ENCODE assay signal across 9 cellular contexts in the genomic region with DNA sequence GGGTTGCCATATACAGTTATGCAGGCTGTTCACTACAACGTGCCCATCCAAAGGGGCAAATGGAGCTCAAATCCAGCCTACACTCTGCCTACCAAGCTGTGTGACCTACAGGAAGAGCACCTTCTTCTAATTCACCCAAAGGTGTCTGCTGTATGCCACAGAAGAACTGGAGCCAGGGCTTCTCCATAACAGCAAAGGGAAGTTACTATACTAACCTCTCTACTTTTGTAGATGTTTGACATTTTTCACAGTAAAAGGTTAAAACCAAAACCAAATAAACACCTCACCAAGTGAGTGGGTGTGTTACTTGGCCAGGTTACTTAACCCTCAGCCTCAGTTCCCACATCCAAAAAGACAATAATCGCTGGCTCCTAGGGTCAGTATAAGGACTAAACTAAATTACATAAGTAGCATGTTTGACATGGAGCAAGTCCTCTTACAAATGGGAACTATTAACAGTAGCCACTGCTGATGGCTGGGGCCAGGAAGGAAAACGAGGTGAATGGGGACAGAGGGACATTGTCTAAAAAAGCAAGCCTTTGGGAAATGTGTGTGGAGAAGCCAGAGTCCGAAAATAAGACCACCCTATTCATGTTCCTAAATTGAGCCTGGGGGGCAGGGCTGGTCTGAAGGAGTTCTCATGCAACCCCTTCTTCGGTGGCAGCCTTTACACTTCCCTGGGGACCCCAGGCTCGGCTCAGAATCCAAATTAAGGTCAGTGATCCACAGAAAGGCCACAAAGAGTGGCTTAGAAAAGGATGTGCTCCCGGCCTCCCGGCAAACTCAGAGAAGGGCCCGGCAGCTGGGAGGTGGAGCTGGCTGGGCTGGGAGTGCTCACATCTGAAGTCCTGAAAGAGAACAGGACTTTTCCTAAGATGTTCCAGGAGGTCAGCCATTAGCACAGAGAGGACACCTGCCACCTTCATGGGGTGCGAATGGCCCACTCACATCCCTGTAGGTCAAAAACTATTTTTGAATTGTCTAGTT. TPM values are rescaled to one million over a fixed set of nuclear protein-coding genes. Genes with fewer than 3 reads are reported as not detected.
DNase-seq lines count a peak whose midpoint lies in the region; ATAC-seq and TF ChIP-seq lines count a peak whose summit lies in the region.
"Had no signal": no experiment of that assay in that cellular context is flagged by ENCODE, and none has a peak within 500 bp of the region (broad histone marks: within the 10 kb centered on the region; RNA-seq: fewer than 3 reads in every experiment).

No MANE protein-coding gene starts in this region.

- H3K4me2 ChIP-seq in BLaER1 = peak overlapping the region; percentile 95
- H3K4me2 ChIP-seq in OCI-LY3 (ENCODE audit: low read length) = peak overlapping the region; percentile 94

- POLR2A ChIA-PET in CD8-positive, alpha-beta T cell (lab: Charles Lee) = interaction anchor here (1.5 to 1.6 kb wide), 2 partner anchors 14 to 47 kb away, joined by 3 read pairs; partner anchors contain the start of gene VEZF1

- peak; percentile 33 for DNase-seq in inferior parietal cortex (ENCODE audit: extremely low spot score)
- DNase-seq in psoas muscle = peak in 1 of 2 donors; percentile 36
- DNase-seq in RKO (ENCODE audit: low spot score) = no peak
- no peak for DNase-seq in NK-92 treated with Interleukin-12 subunit alpha and Interleukin-12 subunit beta, amount 100 ng/mL, for 24 hours (lab: John Stamatoyannopoulos, UW)
- no peak for DNase-seq in CD8-positive, alpha-beta T cell
- DNase-seq: CD4-positive, CD25-positive, alpha-beta regulatory T cell had no signal

- H3K4me3 ChIP-seq in BLaER1 (0 out of 2 replicates have a peak overlapping the region, but pooled peaks have one; percentile 12), OCI-LY3 (ENCODE audit: low read length) (0 out of 2 replicates have a peak overlapping the region, but pooled peaks have one; percentile 13), psoas muscle (no peak overlapping the region)
- no peak overlapping the region for H3K4me3 ChIP-seq in CD8-positive, alpha-beta T cell (ENCODE audit: low read depth, low read length)

- H3K27ac Mint-ChIP-seq in CD8-positive, alpha-beta T cell = no peak overlapping the region
- H3K27ac Mint-ChIP-seq: CD4-positive, CD25-positive, alpha-beta regulatory T cell had no signal

- no peak for TF ChIP-seq CTCF in OCI-LY3 (IDR thresholded peaks at IDR 0.05; ENCODE audit: low read depth, low read length)
- TF ChIP-seq CTCF in psoas muscle (IDR thresholded peaks at IDR 0.05) = no peak
- no peak for TF ChIP-seq CTCF in CD8-positive, alpha-beta T cell (IDR thresholded peaks at IDR 0.05)

- no peak overlapping the region for H2AFZ ChIP-seq in OCI-LY3 (ENCODE audit: low read depth, low read length)

- H3K27me3 ChIP-seq in BLaER1 (no peaks in the 10 kb centered on the region), OCI-LY3 (ENCODE audit: low read depth, low read length) (peaks cover 34% of the 10 kb centered on the region), psoas muscle (ENCODE audit: insufficient read depth in 3 of 3, low read length in 2 of 3) (no peaks in the 10 kb centered on the region)
- no peaks in the 10 kb centered on the region for H3K27me3 ChIP-seq in CD8-positive, alpha-beta T cell (ENCODE audit: insufficient read depth, low read length)

- no peaks in the 10 kb centered on the region for H4K20me1 ChIP-seq in BLaER1
- H4K20me1 ChIP-seq in OCI-LY3 (ENCODE audit: insufficient read depth, low read length) = no peaks in the 10 kb centered on the region

- H3K9ac ChIP-seq in BLaER1 (peak overlapping the region; percentile 59; the same call in 1 of the 2 replicates), OCI-LY3 (ENCODE audit: low read length) (no peak overlapping the region)

- H3K4me3 Mint-ChIP-seq in CD8-positive, alpha-beta T cell = no peak overlapping the region
- H3K4me3 Mint-ChIP-seq: CD4-positive, CD25-positive, alpha-beta regulatory T cell had no signal

- no peaks in the 10 kb centered on the region for H3K36me3 Mint-ChIP-seq in CD8-positive, alpha-beta T cell
- H3K36me3 Mint-ChIP-seq: CD4-positive, CD25-positive, alpha-beta regulatory T cell had no signal

- ATAC-seq in psoas muscle (no peak), HG03196 (IDR thresholded peaks at IDR 0.05; ENCODE audit: unreplicated experiment) (no peak)
- ATAC-seq in CD8-positive, alpha-beta T cell = no peak

- H3K9me3 ChIP-seq in BLaER1 = no peaks in the 10 kb centered on the region
- no peaks in the 10 kb centered on the region for H3K9me3 ChIP-seq in OCI-LY3 (ENCODE audit: insufficient read depth, low read length)
- H3K9me3 ChIP-seq in psoas muscle = no peaks in the 10 kb centered on the region
- no peaks in the 10 kb centered on the region for H3K9me3 ChIP-seq in CD8-positive, alpha-beta T cell (ENCODE audit: low read length)

- H3K36me3 ChIP-seq in BLaER1 (no peaks in the 10 kb centered on the region), OCI-LY3 (replicated peaks; ENCODE audit: low read depth, low read length) (no peaks in the 10 kb centered on the region), psoas muscle (ENCODE audit: insufficient read depth in 1 of 2, low read depth in 1 of 2) (no peaks in the 10 kb centered on the region)
- no peaks in the 10 kb centered on the region for H3K36me3 ChIP-seq in CD8-positive, alpha-beta T cell (ENCODE audit: insufficient read depth, low read length)

- peak overlapping the region; percentile 86 for H3K27ac ChIP-seq in BLaER1
- H3K27ac ChIP-seq in OCI-LY3 (ENCODE audit: low read length) = peak overlapping the region; percentile 21; the same call in 1 of the 2 replicates
- H3K27ac ChIP-seq in psoas muscle = peak overlapping the region; percentile 99
- H3K27ac ChIP-seq in CD8-positive, alpha-beta T cell (ENCODE audit: low read depth, low read length) = no peak overlapping the region

- intact Hi-C loops in psoas muscle (cut with DNase I) = loop anchor here in 1 of 2 donors (5.0 kb wide), 1 partner anchor 84 kb away; no protein-coding TSS in a partner anchor
- intact Hi-C loops in CD8-positive, alpha-beta T cell (cut with DNase I, micrococcal nuclease) = no loop called here

- H3K4me1 ChIP-seq in BLaER1 (peaks cover 95% of the 10 kb centered on the region), OCI-LY3 (ENCODE audit: low read length) (peaks cover 65% of the 10 kb centered on the region), psoas muscle (peaks cover 94% of the 10 kb centered on the region)
- H3K4me1 ChIP-seq in CD8-positive, alpha-beta T cell (ENCODE audit: insufficient read depth, low read length) = peaks cover 6% of the 10 kb centered on the region

- H3K9me3 Mint-ChIP-seq in CD8-positive, alpha-beta T cell = no peaks in the 10 kb centered on the region
- H3K9me3 Mint-ChIP-seq: CD4-positive, CD25-positive, alpha-beta regulatory T cell had no signal

- peaks cover 15% of the 10 kb centered on the region for H3K27me3 Mint-ChIP-seq in CD8-positive, alpha-beta T cell (ENCODE audit: low read depth)

- no peaks in the 10 kb centered on the region for H3K79me2 ChIP-seq in OCI-LY3 (ENCODE audit: low read length)

- CTCF ChIA-PET in CD8-positive, alpha-beta T cell (lab: Charles Lee) = interaction anchor here (1.1 kb wide), 1 partner anchor 55 kb away, joined by 3 read pairs; no protein-coding TSS in a partner anchor

- H3K4me1 Mint-ChIP-seq in CD8-positive, alpha-beta T cell (ENCODE audit: low read depth) = peaks cover 16% of the 10 kb centered on the region

- 29 to 40% (median 38%) methylated on average over 10 of the region's 10 CpGs for WGBS in psoas muscle, 3 donors

RNA-seq across cellular contexts. Expression of gene CUEDC1, which starts 13.5 kb away (rescaled TPM):
- total RNA-seq in psoas muscle = 10 to 100 TPM; 31.1 to 67.2 (median 47.4) TPM
- polyA plus RNA-seq in psoas muscle = 10 to 100 TPM; 28.0 to 56.5 (median 46.4) TPM
- total RNA-seq in CD8-positive, alpha-beta T cell = under 1 TPM in 1 of 2 experiments, not detected in 1; 0.22 TPM
- total RNA-seq: CD4-positive, CD25-positive, alpha-beta regulatory T cell had no signal
- polyA plus RNA-seq: CD4-positive, CD25-positive, alpha-beta regulatory T cell had no signal

RNA-seq across cellular contexts. Expression of gene VEZF1, which starts 46.4 kb away (rescaled TPM):
- total RNA-seq in psoas muscle = 10 to 100 TPM; 45.7 to 92.5 (median 70.7) TPM
- 10 to 100 TPM; 30.6 to 50.5 (median 36.6) TPM for polyA plus RNA-seq in psoas muscle
- total RNA-seq in CD8-positive, alpha-beta T cell = 10 to 100 TPM; 45.2 to 46.6 TPM

Comparison
In these comparisons a context has a peak if more than half of its experiments do, and no peak if none do; other contexts are left out.
1. H3K4me3 ChIP-seq: peak in BLaER1 (single experiment) and OCI-LY3 (single experiment); none in psoas muscle (single experiment) and CD8-positive, alpha-beta T cell (single experiment).
2. RNA of gene CUEDC1, which starts 13.5 kb away (total RNA-seq): 31.1 to 67.2 TPM in psoas muscle; 0.22 TPM in CD8-positive, alpha-beta T cell; every median in the first group is over 10 times any median in the second.